Comparison of ENCODE assay signal across 8 cellular contexts in genomic region chr4:99563310-99564186, GRCh38. TPM values are rescaled to one million over a fixed set of nuclear protein-coding genes. Genes with fewer than 3 reads are reported as not detected.
DNase-seq lines count a peak whose midpoint lies in the region; TF ChIP-seq lines count a peak whose summit lies in the region.

Gene TRMT10A (minus strand): TSS chr4:99564039. CDS start chr4:99559338, 4,701 bp downstream.

- H3K27me3 ChIP-seq in HAP-1 (ENCODE audit: low read depth) (no peaks in the 10 kb centered on the region), MM.1S (replicated peaks; ENCODE audit: insufficient read depth, low read length) (no peaks in the 10 kb centered on the region), stomach smooth muscle (ENCODE audit: control insufficient read depth in 1 of 2, insufficient read depth in 2 of 2, low read length in 2 of 2) (no peaks in the 10 kb centered on the region)

- H3K27ac ChIP-seq in MM.1S (ENCODE audit: low read length): peak within 1 kb of the TSS; percentile 84
- H3K27ac ChIP-seq in stomach smooth muscle (ENCODE audit: low read length): peak within 1 kb of the TSS; percentile 97

- H3K4me1 Mint-ChIP-seq in neural crest cell: peaks cover 27% of the 10 kb centered on the region

- H3K27me3 Mint-ChIP-seq in neural crest cell (ENCODE audit: low read depth): peaks cover 6% of the 10 kb centered on the region

- in situ Hi-C loops in HAP-1 (cut with MboI; ENCODE audit: low sequenced_read_pairs): loop anchor here (5.0 kb wide), 1 partner anchor 244 kb away; no protein-coding TSS in a partner anchor

- no peaks in the 10 kb centered on the region for H4K20me1 ChIP-seq in MM.1S (ENCODE audit: insufficient read depth, low read length)

- peaks cover 7% of the 10 kb centered on the region for H3F3A ChIP-seq in MM.1S (ENCODE audit: insufficient read depth, low read length)

- H3K4me3 Mint-ChIP-seq in neural crest cell: peak within 1 kb of the TSS; percentile 99

- H3K4me1 ChIP-seq in ES-I3 (ENCODE audit: insufficient read depth, low read length) (no peaks in the 10 kb centered on the region), HAP-1 (no peaks in the 10 kb centered on the region; the same call in 1 of the 2 replicates), MM.1S (ENCODE audit: low read length) (peaks cover 7% of the 10 kb centered on the region), stomach smooth muscle (ENCODE audit: control insufficient read depth, insufficient read depth, low read length) (no peaks in the 10 kb centered on the region)

- H2AFZ ChIP-seq in MM.1S (ENCODE audit: low read length): peak within 1 kb of the TSS; percentile 34

- peak within 1 kb of the TSS; percentile 79 for H3K4me2 ChIP-seq in MM.1S (ENCODE audit: low read depth, low read length)

- H3K79me2 ChIP-seq in MM.1S (ENCODE audit: low read length): no peaks in the 10 kb centered on the region

- TF ChIP-seq CTCF in MM.1S (IDR thresholded peaks at IDR 0.05; ENCODE audit: low read length) (no peak), foreskin fibroblast (IDR thresholded peaks at IDR 0.05; ENCODE audit: low read depth, low read length) (no peak), neural crest cell (conservative IDR thresholded peaks at IDR 0.05) (no peak)

- no peaks in the 10 kb centered on the region for H3K9me3 Mint-ChIP-seq in neural crest cell

- H3K36me3 ChIP-seq in ES-I3 (ENCODE audit: insufficient read depth, low read length): no peaks in the 10 kb centered on the region
- H3K36me3 ChIP-seq in HAP-1 (replicated peaks): no peaks in the 10 kb centered on the region; the same call in 1 of the 2 replicates
- no peaks in the 10 kb centered on the region for H3K36me3 ChIP-seq in MM.1S (replicated peaks; ENCODE audit: insufficient read depth, low read length)
- H3K36me3 ChIP-seq in stomach smooth muscle (ENCODE audit: control insufficient read depth in 2 of 2, insufficient read depth in 2 of 2, low read length in 2 of 2): no peaks in the 10 kb centered on the region

- no peaks in the 10 kb centered on the region for H3K36me3 Mint-ChIP-seq in neural crest cell (ENCODE audit: low read depth)

- peak within 1 kb of the TSS; percentile 100 for H3K27ac Mint-ChIP-seq in neural crest cell (ENCODE audit: unreplicated experiment)

- H3K9ac ChIP-seq in ES-I3 (ENCODE audit: low read depth, low read length) (peak within 1 kb of the TSS; percentile 99), MM.1S (ENCODE audit: low read length) (peak within 1 kb of the TSS; percentile 69), stomach smooth muscle (ENCODE audit: low read length in 2 of 2) (peak within 1 kb of the TSS; percentile 94 to 97)

- DNase-seq in HAP-1 (ENCODE audit: low spot score in 2 of 2) (peak; percentile 96), MM.1S (peak; percentile 97), SIG-M5 (lab: John Stamatoyannopoulos, UW) (peak; percentile 89), foreskin fibroblast (peak; percentile 97 to 99), neural crest cell (ENCODE audit: low read depth, low spot score) (peak; percentile 86)
- peak; percentile 83 to 95 (median 90) for DNase-seq in activated naive CD4-positive, alpha-beta T cell (lab: John Stamatoyannopoulos, UW)

- no peaks in the 10 kb centered on the region for H3K9me2 ChIP-seq in MM.1S (replicated peaks; ENCODE audit: insufficient read depth, low read length)

- H3K4me3 ChIP-seq in HAP-1 (peak within 1 kb of the TSS; percentile 69), MM.1S (ENCODE audit: low read length) (peak within 1 kb of the TSS; percentile 68), foreskin fibroblast (ENCODE audit: low read depth in 1 of 2, low read length in 2 of 2) (peak within 1 kb of the TSS; percentile 90 to 92), stomach smooth muscle (ENCODE audit: low read length in 2 of 2) (peak within 1 kb of the TSS; percentile 83 to 95)

- no peaks in the 10 kb centered on the region for H3K9me3 ChIP-seq in ES-I3 (ENCODE audit: control insufficient read depth, insufficient read depth, low read length)
- no peaks in the 10 kb centered on the region for H3K9me3 ChIP-seq in HAP-1
- no peaks in the 10 kb centered on the region for H3K9me3 ChIP-seq in MM.1S (replicated peaks; ENCODE audit: insufficient read depth, low read length)
- no peaks in the 10 kb centered on the region for H3K9me3 ChIP-seq in stomach smooth muscle (ENCODE audit: control insufficient read depth in 2 of 2, low read length in 2 of 2)

RNA-seq across cellular contexts. Expression of gene TRMT10A, which starts in this region (rescaled TPM):
- 7.8 and 8.0 TPM in 2 replicates for total RNA-seq in neural crest cell

Comparison
In these comparisons a context has a peak if more than half of its experiments do, and no peak if none do; other contexts are left out.
1. Peak in every context shown above with its lines: DNase-seq, H3K4me3 ChIP-seq and H3K27ac ChIP-seq.